9 cellular contexts compared by ENCODE assay signal in the genomic region with DNA sequence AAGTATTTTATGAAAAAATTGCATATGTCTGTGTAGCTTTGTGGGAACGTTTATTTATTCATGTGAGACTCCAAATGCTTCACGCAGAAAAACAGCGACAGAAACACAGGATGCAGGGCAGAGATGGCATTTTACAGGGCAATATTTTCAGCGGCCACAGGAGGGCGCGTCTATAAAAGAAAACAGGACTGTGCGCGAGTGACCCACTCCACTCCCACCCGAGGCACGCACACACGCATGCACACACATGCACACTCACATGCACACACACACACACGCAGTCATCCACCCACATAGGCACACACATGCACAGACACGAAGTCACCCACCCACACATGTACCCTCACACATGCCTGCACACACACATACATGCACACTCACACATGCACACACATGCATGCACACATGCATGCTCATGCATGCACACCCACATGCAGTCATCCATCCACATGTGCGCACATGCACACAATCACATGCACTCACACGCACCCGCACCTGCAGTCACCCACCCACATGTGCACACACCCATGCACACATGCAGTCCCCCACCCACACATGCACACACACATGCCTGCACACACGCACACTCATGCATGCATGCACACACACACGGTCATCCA.
DNase-seq lines count a peak whose midpoint lies in the region; TF ChIP-seq lines count a peak whose summit lies in the region.
"Had no signal": no experiment of that assay in that cellular context is flagged by ENCODE, and none has a peak within 500 bp of the region (broad histone marks: within the 10 kb centered on the region; RNA-seq: fewer than 3 reads in every experiment).

No MANE protein-coding gene starts in this region.

- no peak overlapping the region for H3K27ac ChIP-seq in Karpas-422 (ENCODE audit: low read length)
- no peak overlapping the region for H3K27ac ChIP-seq in iPS-18a (ENCODE audit: low read length)
- H3K27ac ChIP-seq: epithelial cell of prostate had no signal

- H3K79me2 ChIP-seq in Karpas-422 (ENCODE audit: low read length) = no peaks in the 10 kb centered on the region

- DNase-seq in GM12865 (ENCODE audit: low read depth) (peak; percentile 42), Karpas-422 (peak; percentile 69), T follicular helper cell (ENCODE audit: low read depth) (peak; percentile 40), amygdala (lab: John Stamatoyannopoulos, UW) (peak in 29 of 56 donors; percentile 8 to 66 (median 28)), OCI-M2 (lab: John Stamatoyannopoulos, UW; ENCODE audit: unreplicated experiment) (no peak), T1000 (lab: John Stamatoyannopoulos, UW) (no peak)
- peak; percentile 55 for DNase-seq in stimulated activated CD4-positive, alpha-beta T cell treated with anti-CD3 and anti-CD28 coated beads, Interleukin-12 subunit alpha, Interleukin-12 subunit beta, amount 100 ng/mL, for 4 hours

- H2AFZ ChIP-seq in Karpas-422 (ENCODE audit: low read length) = no peak overlapping the region

- TF ChIP-seq CTCF in GM12865 (IDR thresholded peaks at IDR 0.05; ENCODE audit: insufficient read depth, low read depth, low read length, missing control alignments) = peak; percentile 63

- H3K9ac ChIP-seq in Karpas-422 (ENCODE audit: low read length) = no peak overlapping the region
- peak overlapping the region; percentile 13 for H3K9ac ChIP-seq in iPS-18a (ENCODE audit: low read length)

- no peak overlapping the region for H3K4me3 ChIP-seq in GM12865 (ENCODE audit: low read depth, low read length)
- H3K4me3 ChIP-seq in Karpas-422 (ENCODE audit: low read length) = no peak overlapping the region
- peak overlapping the region; percentile 36 for H3K4me3 ChIP-seq in iPS-18a (ENCODE audit: low read length)

- H3K4me1 ChIP-seq in Karpas-422 (ENCODE audit: low read length) (no peaks in the 10 kb centered on the region; the same call in 1 of the 2 replicates), iPS-18a (ENCODE audit: control insufficient read depth, low read depth, low read length) (no peaks in the 10 kb centered on the region)

- H3K9me2 ChIP-seq in Karpas-422 (replicated peaks; ENCODE audit: insufficient read depth, low read length) = no peaks in the 10 kb centered on the region

- H3K36me3 ChIP-seq in Karpas-422 (ENCODE audit: insufficient read depth, low read length) (no peaks in the 10 kb centered on the region), iPS-18a (ENCODE audit: control insufficient read depth, low read depth, low read length) (no peaks in the 10 kb centered on the region)

- no peak overlapping the region for H3K4me2 ChIP-seq in Karpas-422 (ENCODE audit: low read depth, low read length, poor library complexity, severe bottlenecking)

- H3K27me3 ChIP-seq in Karpas-422 (ENCODE audit: low read length) = no peaks in the 10 kb centered on the region
- no peaks in the 10 kb centered on the region for H3K27me3 ChIP-seq in iPS-18a (ENCODE audit: control insufficient read depth, insufficient read depth, low read length)

- H4K20me1 ChIP-seq in Karpas-422 (ENCODE audit: insufficient read depth, low read depth, low read length) = no peaks in the 10 kb centered on the region

- no peaks in the 10 kb centered on the region for H3K9me3 ChIP-seq in Karpas-422 (ENCODE audit: low read length)
- no peaks in the 10 kb centered on the region for H3K9me3 ChIP-seq in iPS-18a (ENCODE audit: control insufficient read depth, low read depth, low read length)

Comparison
In these comparisons a context has a peak if more than half of its experiments do, and no peak if none do; other contexts are left out.
1. DNase-seq: peak in GM12865 (single experiment), Karpas-422 (single experiment), T follicular helper cell (single experiment), amygdala (29 of 56) and stimulated activated CD4-positive, alpha-beta T cell treated with anti-CD3 and anti-CD28 coated beads, Interleukin-12 subunit alpha, Interleukin-12 subunit beta, amount 100 ng/mL, for 4 hours (single experiment); none in OCI-M2 (single experiment) and T1000 (single experiment).